Comparison of ENCODE assay signal across 3 cellular contexts in the genomic region with DNA sequence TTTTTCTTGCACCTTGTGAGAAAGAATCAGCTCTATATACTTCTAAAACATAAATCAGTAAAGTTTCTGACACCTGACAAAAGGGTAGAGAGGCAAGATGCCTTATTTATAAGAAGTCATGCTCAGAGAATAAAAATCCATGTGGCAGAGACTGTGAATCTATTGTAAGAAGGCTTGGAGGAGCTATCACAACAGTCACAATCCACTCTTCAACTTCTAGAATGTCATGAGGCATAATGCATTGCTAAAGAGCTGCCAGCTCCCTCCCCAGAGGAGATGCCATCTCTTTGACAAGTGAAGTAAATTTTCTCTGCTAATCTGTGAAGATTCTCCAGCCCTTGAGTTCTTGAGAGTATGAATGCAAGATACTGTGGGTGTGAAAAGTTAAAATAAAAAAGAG.
"Had no signal": no experiment of that assay in that cellular context is flagged by ENCODE, and none has a peak within 500 bp of the region (broad histone marks: within the 10 kb centered on the region; RNA-seq: fewer than 3 reads in every experiment).

No MANE protein-coding gene starts in this region.

- DNase-seq: GDM1, GF-D8 had no signal

- ATAC-seq: GM12878 had no signal

- H3K4me3 ChIP-seq: GM12878 had no signal
